16 cellular contexts compared by ENCODE assay signal in genomic region chr7:27345964-27346363, GRCh38.
DNase-seq lines count a peak whose midpoint lies in the region; ATAC-seq, FAIRE-seq and TF ChIP-seq lines count a peak whose summit lies in the region.
"Had no signal": no experiment of that assay in that cellular context is flagged by ENCODE, and none has a peak within 500 bp of the region (broad histone marks: within the 10 kb centered on the region; RNA-seq: fewer than 3 reads in every experiment).

No MANE protein-coding gene starts in this region.

- no peak overlapping the region for H3K4me3 Mint-ChIP-seq in GM23338
- H3K4me3 Mint-ChIP-seq in activated T-helper 1 cell treated with anti-CD3 and anti-CD28 coated beads, Interleukin-12 subunit alpha, Interleukin-12 subunit beta, Interleukin-2, Interleukin-4 antibody, amounts not matched to agents 30 ng/mL and 10 ng/mL and 1 ng/mL, durations not matched to agents 14 hours and 24 hours and 36 hours: no peak overlapping the region
- H3K4me3 Mint-ChIP-seq: CD4-positive, CD25-positive, alpha-beta regulatory T cell had no signal

- peak overlapping the region; percentile 44; the same call in 1 of the 2 replicates for H3K27ac Mint-ChIP-seq in GM23338
- no peak overlapping the region for H3K27ac Mint-ChIP-seq in activated T-helper 1 cell treated with anti-CD3 and anti-CD28 coated beads, Interleukin-12 subunit alpha, Interleukin-12 subunit beta, Interleukin-2, Interleukin-4 antibody, amounts not matched to agents 30 ng/mL and 10 ng/mL and 1 ng/mL, durations not matched to agents 14 hours and 24 hours and 36 hours
- H3K27ac Mint-ChIP-seq: CD4-positive, CD25-positive, alpha-beta regulatory T cell had no signal

- intact Hi-C loops in PC-9 (cut with micrococcal nuclease; ENCODE audit: unreplicated experiment): loop anchor here (10.0 kb wide), 1 partner anchor 111 kb away; no protein-coding TSS in a partner anchor
- intact Hi-C loops in left lung (cut with DNase I): no loop called here
- intact Hi-C loops in activated T-helper 1 cell treated with anti-CD3 and anti-CD28 coated beads, Interleukin-12 subunit alpha, Interleukin-12 subunit beta, Interleukin-2, Interleukin-4 antibody, amounts not matched to agents 30 ng/mL and 10 ng/mL and 1 ng/mL, durations not matched to agents 14 hours and 24 hours and 36 hours (cut with micrococcal nuclease): no loop called here

- H2AFZ ChIP-seq in GM23338 (no peak overlapping the region), PC-9 (0 out of 2 replicates have a peak overlapping the region, but pooled peaks have one; percentile 25)

- H3K4me1 ChIP-seq in GM23338 (ENCODE audit: insufficient read depth) (peaks cover 12% of the 10 kb centered on the region), PC-9 (replicated peaks; ENCODE audit: insufficient read depth) (peaks cover 52% of the 10 kb centered on the region), left lung (peaks cover 0 to 3% of the 10 kb centered on the region in 2 donors)

- H3F3A ChIP-seq in GM23338 (replicated peaks; ENCODE audit: low read depth): no peaks in the 10 kb centered on the region
- peaks cover 16% of the 10 kb centered on the region for H3F3A ChIP-seq in PC-9 (ENCODE audit: insufficient read depth, low read depth)

- CTCF ChIA-PET in PC-9 (lab: Charles Lee): no interaction called here

- H3K36me3 ChIP-seq in GM23338 (ENCODE audit: insufficient read depth) (no peaks in the 10 kb centered on the region), PC-9 (ENCODE audit: low read depth) (no peaks in the 10 kb centered on the region), left lung (no peaks in the 10 kb centered on the region)

- H3K27me3 Mint-ChIP-seq in GM23338 (ENCODE audit: insufficient read depth, low read depth, poor library complexity): peaks cover 6% of the 10 kb centered on the region
- peaks cover 5% of the 10 kb centered on the region for H3K27me3 Mint-ChIP-seq in activated T-helper 1 cell treated with anti-CD3 and anti-CD28 coated beads, Interleukin-12 subunit alpha, Interleukin-12 subunit beta, Interleukin-2, Interleukin-4 antibody, amounts not matched to agents 30 ng/mL and 10 ng/mL and 1 ng/mL, durations not matched to agents 14 hours and 24 hours and 36 hours (ENCODE audit: insufficient read depth)

- H3K9me2 ChIP-seq in GM23338 (ENCODE audit: insufficient read depth) (no peaks in the 10 kb centered on the region; the same call in 1 of the 2 replicates), PC-9 (ENCODE audit: insufficient read depth) (no peaks in the 10 kb centered on the region)

- H3K9me3 ChIP-seq in PC-9 (ENCODE audit: insufficient read depth, low read depth) (no peaks in the 10 kb centered on the region; the same call in 1 of the 2 replicates), left lung (no peaks in the 10 kb centered on the region)

- H3K27me3 ChIP-seq in GM23338 (ENCODE audit: insufficient read depth): no peaks in the 10 kb centered on the region
- H3K27me3 ChIP-seq in PC-9 (ENCODE audit: insufficient read depth, low read depth): no peaks in the 10 kb centered on the region
- H3K27me3 ChIP-seq in left lung: peaks cover 0 to 11% of the 10 kb centered on the region in 2 donors

- no peaks in the 10 kb centered on the region for H3K79me2 ChIP-seq in GM23338 (replicated peaks; ENCODE audit: insufficient read depth)
- H3K79me2 ChIP-seq in PC-9 (ENCODE audit: low read depth): no peaks in the 10 kb centered on the region

- H3K9me3 Mint-ChIP-seq in GM23338: no peaks in the 10 kb centered on the region
- no peaks in the 10 kb centered on the region for H3K9me3 Mint-ChIP-seq in activated T-helper 1 cell treated with anti-CD3 and anti-CD28 coated beads, Interleukin-12 subunit alpha, Interleukin-12 subunit beta, Interleukin-2, Interleukin-4 antibody, amounts not matched to agents 30 ng/mL and 10 ng/mL and 1 ng/mL, durations not matched to agents 14 hours and 24 hours and 36 hours

- H3K4me2 ChIP-seq in GM23338 (no peak overlapping the region), PC-9 (peak overlapping the region; percentile 73)
- H3K4me2 ChIP-seq: KMS-11 had no signal

- TF ChIP-seq CTCF in GM23338 (conservative IDR thresholded peaks at IDR 0.05; ENCODE audit: low read depth in 2 of 2): no peak
- no peak for TF ChIP-seq CTCF in PC-9 (conservative IDR thresholded peaks at IDR 0.05)
- no peak for TF ChIP-seq CTCF in left lung (IDR thresholded peaks at IDR 0.05)

- peak; percentile 90 for FAIRE-seq in urothelium cell line (lab: Jason Lieb, UNC)
- FAIRE-seq: HepG2 had no signal

- H3K4me3 ChIP-seq in GM23338 (no peak overlapping the region), PC-9 (peak overlapping the region; percentile 35; the same call in 1 of the 2 replicates), left lung (no peak overlapping the region)

- peaks cover 19% of the 10 kb centered on the region for H3K4me1 Mint-ChIP-seq in GM23338
- H3K4me1 Mint-ChIP-seq in activated T-helper 1 cell treated with anti-CD3 and anti-CD28 coated beads, Interleukin-12 subunit alpha, Interleukin-12 subunit beta, Interleukin-2, Interleukin-4 antibody, amounts not matched to agents 30 ng/mL and 10 ng/mL and 1 ng/mL, durations not matched to agents 14 hours and 24 hours and 36 hours (ENCODE audit: low read depth): no peaks in the 10 kb centered on the region
- H3K4me1 Mint-ChIP-seq: CD4-positive, CD25-positive, alpha-beta regulatory T cell had no signal

- no peaks in the 10 kb centered on the region for H3K36me3 Mint-ChIP-seq in GM23338 (ENCODE audit: low read depth)
- no peaks in the 10 kb centered on the region for H3K36me3 Mint-ChIP-seq in activated T-helper 1 cell treated with anti-CD3 and anti-CD28 coated beads, Interleukin-12 subunit alpha, Interleukin-12 subunit beta, Interleukin-2, Interleukin-4 antibody, amounts not matched to agents 30 ng/mL and 10 ng/mL and 1 ng/mL, durations not matched to agents 14 hours and 24 hours and 36 hours (ENCODE audit: low read depth)
- H3K36me3 Mint-ChIP-seq: CD4-positive, CD25-positive, alpha-beta regulatory T cell had no signal

- no peak for ATAC-seq in GM23338
- peak; percentile 53 for ATAC-seq in left lung
- ATAC-seq: HepG2 had no signal

- DNase-seq in GM23338 (ENCODE audit: low spot score): no peak
- peak in 1 of 2 experiments; percentile 56 for DNase-seq in PC-9
- DNase-seq in left lung: no peak
- DNase-seq in urothelium cell line (ENCODE audit: low spot score): no peak
- no peak for DNase-seq in activated T-helper 1 cell treated with anti-CD3 and anti-CD28 coated beads, Interleukin-12 subunit alpha, Interleukin-12 subunit beta, Interleukin-2, Interleukin-4 antibody, amounts not matched to agents 30 ng/mL and 10 ng/mL and 1 ng/mL, durations not matched to agents 14 hours and 24 hours and 36 hours (ENCODE audit: low spot score)
- DNase-seq in activated T-cell treated with anti-CD3 and anti-CD28 coated beads, Interleukin-2, amount 50 U/mL, for 1 hour: no peak
- no peak for DNase-seq in NCI-H2107 treated with DMSO at 0.1 percent for 48 hours (lab: John Stamatoyannopoulos, UW; ENCODE audit: unreplicated experiment)
- DNase-seq: ACHN; CD4-positive, CD25-positive, alpha-beta regulatory T cell; GOT3; NCI-H1048; NCI-H1436 treated with DMSO at 0.1 percent for 48 hours; NCI-H2081; NCI-H526 had no signal

- POLR2A ChIA-PET in PC-9 (lab: Charles Lee; ENCODE audit: unreplicated experiment): interaction anchor here (0.7 kb wide), 2 partner anchors 89 to 315 kb away, joined by 4 to 11 read pairs; no protein-coding TSS in a partner anchor

- H4K20me1 ChIP-seq in GM23338 (replicated peaks; ENCODE audit: insufficient read depth): no peaks in the 10 kb centered on the region
- no peaks in the 10 kb centered on the region for H4K20me1 ChIP-seq in PC-9 (ENCODE audit: insufficient read depth)

- no TSS peak for BruUV-seq in PC-9 (replicated peaks; lab: Mats Ljungman, UMichigan)

- H3K27ac ChIP-seq in GM23338 (ENCODE audit: low read depth) (no peak overlapping the region), PC-9 (peak overlapping the region; percentile 70), left lung (no peak overlapping the region)
- H3K27ac ChIP-seq: KMS-11 had no signal
